Comparison of ENCODE assay signal across 1 cellular context in the genomic region with DNA sequence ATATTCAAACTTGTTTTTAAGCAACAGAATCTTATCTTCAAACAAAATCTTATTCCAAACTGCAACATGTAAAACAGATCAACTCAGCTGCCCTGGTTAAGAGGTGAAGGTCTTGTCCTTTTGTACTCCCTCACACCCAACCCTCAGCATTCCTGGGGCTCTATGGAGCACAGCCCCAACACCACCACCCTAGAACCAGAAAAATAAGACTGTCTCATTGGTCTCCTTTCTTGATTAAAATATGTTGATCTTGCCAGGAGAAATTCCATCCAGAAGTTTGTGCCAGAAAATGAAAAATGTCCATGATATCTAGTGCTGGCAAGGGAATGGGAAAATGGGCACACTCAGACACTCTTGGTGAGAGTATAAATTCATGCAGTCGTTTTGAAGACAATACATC.
A peak's percentile ranks its signal among the peaks of the same experiment; 100 is the strongest.
TF ChIP-seq lines count a peak whose summit lies in the region.

No MANE protein-coding gene starts in this region.

TF ChIP-seq in HepG2, 621 proteins besides CTCF, POLR2A, EP300 and RAD21 (continued from another document):
- TF ChIP-seq CENPX (CRISPR knock-in tag; IDR thresholded peaks at IDR 0.05) (no peak), FOXO1 (CRISPR knock-in tag; IDR thresholded peaks at IDR 0.05) (peak; percentile 23; the same call in 1 of the 2 replicates), FOSL2 (CRISPR knock-in tag; IDR thresholded peaks at IDR 0.05) (peak; percentile 34; the same call in 1 of the 2 replicates), NR2F1 (CRISPR knock-in tag; IDR thresholded peaks at IDR 0.05) (peak in 1 of 2 experiments; percentile 52; a peak in 1 of 4 replicates), ZNF749 (CRISPR knock-in tag; IDR thresholded peaks at IDR 0.05; ENCODE audit: borderline replicate concordance) (no peak), TEAD3 (CRISPR knock-in tag; optimal IDR thresholded peaks at IDR 0.05; ENCODE audit: borderline replicate concordance) (peak; percentile 73), MED1 (CRISPR knock-in tag; IDR thresholded peaks at IDR 0.05) (peak; percentile 88), GATAD2A (CRISPR knock-in tag; IDR thresholded peaks at IDR 0.05) (peak; percentile 41; the same call in 1 of the 2 replicates), HNF4G (IDR thresholded peaks at IDR 0.05; ENCODE audit: borderline replicate concordance, low read depth, low read length) (peak; percentile 44; the same call in 1 of the 2 replicates), HNF4G (CRISPR knock-in tag; IDR thresholded peaks at IDR 0.05; ENCODE audit: borderline replicate concordance, low read depth) (no peak), NCOA2 (CRISPR knock-in tag; IDR thresholded peaks at IDR 0.05) (peak; percentile 77), ZSCAN9 (CRISPR knock-in tag; IDR thresholded peaks at IDR 0.05; ENCODE audit: borderline replicate concordance) (peak; percentile 40; the same call in 1 of the 2 replicates), TCF7 (IDR thresholded peaks at IDR 0.05; ENCODE audit: low read depth) (peak; percentile 25; the same call in 1 of the 2 replicates), SAP130 (CRISPR knock-in tag; IDR thresholded peaks at IDR 0.05; ENCODE audit: low read depth) (peak; percentile 33; the same call in 1 of the 2 replicates), RORA (CRISPR knock-in tag; IDR thresholded peaks at IDR 0.05) (no peak), ZNF496 (CRISPR knock-in tag; IDR thresholded peaks at IDR 0.05; ENCODE audit: insufficient replicate concordance) (no peak), BCL6 (CRISPR knock-in tag; IDR thresholded peaks at IDR 0.05) (no peak), YEATS4 (CRISPR knock-in tag; IDR thresholded peaks at IDR 0.05; ENCODE audit: borderline replicate concordance) (peak; percentile 31; the same call in 1 of the 2 replicates), SYNCRIP (IDR thresholded peaks at IDR 0.05; ENCODE audit: insufficient read depth, low read depth, low read length) (no peak), STAG1 (CRISPR knock-in tag; IDR thresholded peaks at IDR 0.05) (peak; percentile 15; the same call in 1 of the 2 replicates), RXRB (CRISPR knock-in tag; IDR thresholded peaks at IDR 0.05; ENCODE audit: borderline replicate concordance) (peak; percentile 82), SALL1 (CRISPR knock-in tag; IDR thresholded peaks at IDR 0.05) (peak; percentile 29; the same call in 1 of the 2 replicates), GPN1 (CRISPR knock-in tag; IDR thresholded peaks at IDR 0.05; ENCODE audit: borderline replicate concordance) (no peak), TARDBP (CRISPR knock-in tag; IDR thresholded peaks at IDR 0.05) (0 out of 2 replicates have a peak, but pooled peaks have one; percentile 20), PPARG (CRISPR knock-in tag; conservative IDR thresholded peaks at IDR 0.05) (0 out of 2 replicates have a peak, but pooled peaks have one; percentile 13), CEBPG (CRISPR knock-in tag; IDR thresholded peaks at IDR 0.05) (0 out of 2 replicates have a peak, but pooled peaks have one; percentile 6), DNMT1 (CRISPR knock-in tag; IDR thresholded peaks at IDR 0.05) (no peak), ZNF816 (CRISPR knock-in tag; IDR thresholded peaks at IDR 0.05; ENCODE audit: borderline replicate concordance) (no peak), HNF4A (CRISPR knock-in tag; IDR thresholded peaks at IDR 0.05) (peak; percentile 81), SOX6 (IDR thresholded peaks at IDR 0.05) (no peak), SOX6 (CRISPR knock-in tag; IDR thresholded peaks at IDR 0.05) (peak; percentile 57), NR2F2 (IDR thresholded peaks at IDR 0.05; ENCODE audit: borderline replicate concordance, low read depth) (peak; percentile 62; the same call in 1 of the 2 replicates), ATF7 (IDR thresholded peaks at IDR 0.05) (no peak), ATF7 (CRISPR knock-in tag; IDR thresholded peaks at IDR 0.05) (no peak), RBM22 (optimal IDR thresholded peaks at IDR 0.05; ENCODE audit: low read length) (no peak), ZNF737 (CRISPR knock-in tag; IDR thresholded peaks at IDR 0.05; ENCODE audit: borderline replicate concordance) (no peak), ZIK1 (CRISPR knock-in tag; IDR thresholded peaks at IDR 0.05; ENCODE audit: borderline replicate concordance, low read depth) (no peak), ZFP1 (CRISPR knock-in tag; IDR thresholded peaks at IDR 0.05) (no peak), NR2F6 (IDR thresholded peaks at IDR 0.05) (peak; percentile 73), NR2F6 (CRISPR knock-in tag; IDR thresholded peaks at IDR 0.05) (peak; percentile 33; the same call in 1 of the 2 replicates), IRF2 (CRISPR knock-in tag; IDR thresholded peaks at IDR 0.05) (no peak; the same call in 1 of the 2 replicates), ERF (CRISPR knock-in tag; IDR thresholded peaks at IDR 0.05) (no peak), MTA3 (CRISPR knock-in tag; IDR thresholded peaks at IDR 0.05) (no peak), BRCA1 (CRISPR knock-in tag; IDR thresholded peaks at IDR 0.05) (peak; percentile 46; the same call in 1 of the 2 replicates), RARA (CRISPR knock-in tag; IDR thresholded peaks at IDR 0.05) (peak; percentile 88), SETDB1 (CRISPR knock-in tag; IDR thresholded peaks at IDR 0.05; ENCODE audit: borderline replicate concordance) (no peak)
- TF ChIP-seq, protein P1, sequence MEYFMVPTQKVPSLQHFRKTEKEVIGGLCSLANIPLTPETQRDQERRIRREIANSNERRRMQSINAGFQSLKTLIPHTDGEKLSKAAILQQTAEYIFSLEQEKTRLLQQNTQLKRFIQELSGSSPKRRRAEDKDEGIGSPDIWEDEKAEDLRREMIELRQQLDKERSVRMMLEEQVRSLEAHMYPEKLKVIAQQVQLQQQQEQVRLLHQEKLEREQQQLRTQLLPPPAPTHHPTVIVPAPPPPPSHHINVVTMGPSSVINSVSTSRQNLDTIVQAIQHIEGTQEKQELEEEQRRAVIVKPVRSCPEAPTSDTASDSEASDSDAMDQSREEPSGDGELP (IDR thresholded peaks at IDR 0.05; ENCODE audit: borderline replicate concordance, low read depth), result 0 out of 2 replicates have a peak, but pooled peaks have one; percentile 15
- TF ChIP-seq, protein P2, sequence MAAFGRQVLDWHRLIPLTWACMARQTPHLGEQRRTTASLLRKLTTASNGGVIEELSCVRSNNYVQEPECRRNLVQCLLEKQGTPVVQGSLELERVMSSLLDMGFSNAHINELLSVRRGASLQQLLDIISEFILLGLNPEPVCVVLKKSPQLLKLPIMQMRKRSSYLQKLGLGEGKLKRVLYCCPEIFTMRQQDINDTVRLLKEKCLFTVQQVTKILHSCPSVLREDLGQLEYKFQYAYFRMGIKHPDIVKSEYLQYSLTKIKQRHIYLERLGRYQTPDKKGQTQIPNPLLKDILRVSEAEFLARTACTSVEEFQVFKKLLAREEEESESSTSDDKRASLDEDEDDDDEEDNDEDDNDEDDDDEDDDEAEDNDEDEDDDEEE (CRISPR knock-in tag; IDR thresholded peaks at IDR 0.05), result no peak
- TF ChIP-seq, protein P3, sequence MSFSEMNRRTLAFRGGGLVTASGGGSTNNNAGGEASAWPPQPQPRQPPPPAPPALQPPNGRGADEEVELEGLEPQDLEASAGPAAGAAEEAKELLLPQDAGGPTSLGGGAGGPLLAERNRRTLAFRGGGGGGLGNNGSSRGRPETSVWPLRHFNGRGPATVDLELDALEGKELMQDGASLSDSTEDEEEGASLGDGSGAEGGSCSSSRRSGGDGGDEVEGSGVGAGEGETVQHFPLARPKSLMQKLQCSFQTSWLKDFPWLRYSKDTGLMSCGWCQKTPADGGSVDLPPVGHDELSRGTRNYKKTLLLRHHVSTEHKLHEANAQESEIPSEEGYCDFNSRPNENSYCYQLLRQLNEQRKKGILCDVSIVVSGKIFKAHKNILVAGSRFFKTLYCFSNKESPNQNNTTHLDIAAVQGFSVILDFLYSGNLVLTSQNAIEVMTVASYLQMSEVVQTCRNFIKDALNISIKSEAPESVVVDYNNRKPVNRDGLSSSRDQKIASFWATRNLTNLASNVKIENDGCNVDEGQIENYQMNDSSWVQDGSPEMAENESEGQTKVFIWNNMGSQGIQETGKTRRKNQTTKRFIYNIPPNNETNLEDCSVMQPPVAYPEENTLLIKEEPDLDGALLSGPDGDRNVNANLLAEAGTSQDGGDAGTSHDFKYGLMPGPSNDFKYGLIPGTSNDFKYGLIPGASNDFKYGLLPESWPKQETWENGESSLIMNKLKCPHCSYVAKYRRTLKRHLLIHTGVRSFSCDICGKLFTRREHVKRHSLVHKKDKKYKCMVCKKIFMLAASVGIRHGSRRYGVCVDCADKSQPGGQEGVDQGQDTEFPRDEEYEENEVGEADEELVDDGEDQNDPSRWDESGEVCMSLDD (CRISPR knock-in tag; IDR thresholded peaks at IDR 0.05; ENCODE audit: borderline replicate concordance), result peak; percentile 91
- TF ChIP-seq, protein P4, sequence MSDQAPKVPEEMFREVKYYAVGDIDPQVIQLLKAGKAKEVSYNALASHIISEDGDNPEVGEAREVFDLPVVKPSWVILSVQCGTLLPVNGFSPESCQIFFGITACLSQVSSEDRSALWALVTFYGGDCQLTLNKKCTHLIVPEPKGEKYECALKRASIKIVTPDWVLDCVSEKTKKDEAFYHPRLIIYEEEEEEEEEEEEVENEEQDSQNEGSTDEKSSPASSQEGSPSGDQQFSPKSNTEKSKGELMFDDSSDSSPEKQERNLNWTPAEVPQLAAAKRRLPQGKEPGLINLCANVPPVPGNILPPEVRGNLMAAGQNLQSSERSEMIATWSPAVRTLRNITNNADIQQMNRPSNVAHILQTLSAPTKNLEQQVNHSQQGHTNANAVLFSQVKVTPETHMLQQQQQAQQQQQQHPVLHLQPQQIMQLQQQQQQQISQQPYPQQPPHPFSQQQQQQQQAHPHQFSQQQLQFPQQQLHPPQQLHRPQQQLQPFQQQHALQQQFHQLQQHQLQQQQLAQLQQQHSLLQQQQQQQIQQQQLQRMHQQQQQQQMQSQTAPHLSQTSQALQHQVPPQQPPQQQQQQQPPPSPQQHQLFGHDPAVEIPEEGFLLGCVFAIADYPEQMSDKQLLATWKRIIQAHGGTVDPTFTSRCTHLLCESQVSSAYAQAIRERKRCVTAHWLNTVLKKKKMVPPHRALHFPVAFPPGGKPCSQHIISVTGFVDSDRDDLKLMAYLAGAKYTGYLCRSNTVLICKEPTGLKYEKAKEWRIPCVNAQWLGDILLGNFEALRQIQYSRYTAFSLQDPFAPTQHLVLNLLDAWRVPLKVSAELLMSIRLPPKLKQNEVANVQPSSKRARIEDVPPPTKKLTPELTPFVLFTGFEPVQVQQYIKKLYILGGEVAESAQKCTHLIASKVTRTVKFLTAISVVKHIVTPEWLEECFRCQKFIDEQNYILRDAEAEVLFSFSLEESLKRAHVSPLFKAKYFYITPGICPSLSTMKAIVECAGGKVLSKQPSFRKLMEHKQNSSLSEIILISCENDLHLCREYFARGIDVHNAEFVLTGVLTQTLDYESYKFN (CRISPR knock-in tag; conservative IDR thresholded peaks at IDR 0.05), result peak; percentile 46; the same call in 1 of the 2 replicates
- TF ChIP-seq, protein P5, sequence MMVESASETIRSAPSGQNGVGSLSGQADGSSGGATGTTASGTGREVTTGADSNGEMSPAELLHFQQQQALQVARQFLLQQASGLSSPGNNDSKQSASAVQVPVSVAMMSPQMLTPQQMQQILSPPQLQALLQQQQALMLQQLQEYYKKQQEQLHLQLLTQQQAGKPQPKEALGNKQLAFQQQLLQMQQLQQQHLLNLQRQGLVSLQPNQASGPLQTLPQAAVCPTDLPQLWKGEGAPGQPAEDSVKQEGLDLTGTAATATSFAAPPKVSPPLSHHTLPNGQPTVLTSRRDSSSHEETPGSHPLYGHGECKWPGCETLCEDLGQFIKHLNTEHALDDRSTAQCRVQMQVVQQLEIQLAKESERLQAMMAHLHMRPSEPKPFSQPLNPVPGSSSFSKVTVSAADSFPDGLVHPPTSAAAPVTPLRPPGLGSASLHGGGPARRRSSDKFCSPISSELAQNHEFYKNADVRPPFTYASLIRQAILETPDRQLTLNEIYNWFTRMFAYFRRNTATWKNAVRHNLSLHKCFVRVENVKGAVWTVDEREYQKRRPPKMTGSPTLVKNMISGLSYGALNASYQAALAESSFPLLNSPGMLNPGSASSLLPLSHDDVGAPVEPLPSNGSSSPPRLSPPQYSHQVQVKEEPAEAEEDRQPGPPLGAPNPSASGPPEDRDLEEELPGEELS (CRISPR knock-in tag; IDR thresholded peaks at IDR 0.05), result peak; percentile 65
- TF ChIP-seq, protein P6, sequence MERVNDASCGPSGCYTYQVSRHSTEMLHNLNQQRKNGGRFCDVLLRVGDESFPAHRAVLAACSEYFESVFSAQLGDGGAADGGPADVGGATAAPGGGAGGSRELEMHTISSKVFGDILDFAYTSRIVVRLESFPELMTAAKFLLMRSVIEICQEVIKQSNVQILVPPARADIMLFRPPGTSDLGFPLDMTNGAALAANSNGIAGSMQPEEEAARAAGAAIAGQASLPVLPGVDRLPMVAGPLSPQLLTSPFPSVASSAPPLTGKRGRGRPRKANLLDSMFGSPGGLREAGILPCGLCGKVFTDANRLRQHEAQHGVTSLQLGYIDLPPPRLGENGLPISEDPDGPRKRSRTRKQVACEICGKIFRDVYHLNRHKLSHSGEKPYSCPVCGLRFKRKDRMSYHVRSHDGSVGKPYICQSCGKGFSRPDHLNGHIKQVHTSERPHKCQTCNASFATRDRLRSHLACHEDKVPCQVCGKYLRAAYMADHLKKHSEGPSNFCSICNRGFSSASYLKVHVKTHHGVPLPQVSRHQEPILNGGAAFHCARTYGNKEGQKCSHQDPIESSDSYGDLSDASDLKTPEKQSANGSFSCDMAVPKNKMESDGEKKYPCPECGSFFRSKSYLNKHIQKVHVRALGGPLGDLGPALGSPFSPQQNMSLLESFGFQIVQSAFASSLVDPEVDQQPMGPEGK (CRISPR knock-in tag; IDR thresholded peaks at IDR 0.05), result peak; percentile 27; the same call in 1 of the 2 replicates
- TF ChIP-seq, protein P7, sequence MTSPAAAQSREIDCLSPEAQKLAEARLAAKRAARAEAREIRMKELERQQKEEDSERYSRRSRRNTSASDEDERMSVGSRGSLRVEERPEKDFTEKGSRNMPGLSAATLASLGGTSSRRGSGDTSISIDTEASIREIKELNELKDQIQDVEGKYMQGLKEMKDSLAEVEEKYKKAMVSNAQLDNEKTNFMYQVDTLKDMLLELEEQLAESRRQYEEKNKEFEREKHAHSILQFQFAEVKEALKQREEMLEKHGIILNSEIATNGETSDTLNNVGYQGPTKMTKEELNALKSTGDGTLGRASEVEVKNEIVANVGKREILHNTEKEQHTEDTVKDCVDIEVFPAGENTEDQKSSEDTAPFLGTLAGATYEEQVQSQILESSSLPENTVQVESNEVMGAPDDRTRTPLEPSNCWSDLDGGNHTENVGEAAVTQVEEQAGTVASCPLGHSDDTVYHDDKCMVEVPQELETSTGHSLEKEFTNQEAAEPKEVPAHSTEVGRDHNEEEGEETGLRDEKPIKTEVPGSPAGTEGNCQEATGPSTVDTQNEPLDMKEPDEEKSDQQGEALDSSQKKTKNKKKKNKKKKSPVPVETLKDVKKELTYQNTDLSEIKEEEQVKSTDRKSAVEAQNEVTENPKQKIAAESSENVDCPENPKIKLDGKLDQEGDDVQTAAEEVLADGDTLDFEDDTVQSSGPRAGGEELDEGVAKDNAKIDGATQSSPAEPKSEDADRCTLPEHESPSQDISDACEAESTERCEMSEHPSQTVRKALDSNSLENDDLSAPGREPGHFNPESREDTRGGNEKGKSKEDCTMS (CRISPR knock-in tag; conservative IDR thresholded peaks at IDR 0.05), result no peak
